8 cellular contexts compared by ENCODE assay signal in genomic region chr1:153545067-153546055, GRCh38.
DNase-seq lines count a peak whose midpoint lies in the region; ATAC-seq lines count a peak whose summit lies in the region.

Gene S100A4 (minus strand): TSS chr1:153545806. CDS start chr1:153544794, 1,012 bp downstream.

- peak; percentile 98 for DNase-seq in DMS153 treated with DMSO at 0.1 percent for 48 hours (lab: John Stamatoyannopoulos, UW; ENCODE audit: unreplicated experiment)
- peak; percentile 86 for DNase-seq in NCI-H345 treated with DMSO at 0.1 percent for 48 hours (lab: John Stamatoyannopoulos, UW; ENCODE audit: unreplicated experiment)
- peak; percentile 58 to 76 (median 66) for DNase-seq in activated CD4-positive, CD25-positive, alpha-beta regulatory T cell (lab: John Stamatoyannopoulos, UW)
- DNase-seq in central memory CD4-positive, alpha-beta T cell, result peak; percentile 87
- peak; percentile 78 for DNase-seq in kidney glomerular epithelial cell (lab: John Stamatoyannopoulos, UW)
- peak; percentile 90 to 94 for DNase-seq in stimulated activated CD4-positive, alpha-beta T cell treated with anti-CD3 and anti-CD28 coated beads, Interleukin-15, amount 100 ng/mL, for 48 hours (ENCODE audit: low read depth in 2 of 2)

- ATAC-seq in HG02852 (IDR thresholded peaks at IDR 0.05; ENCODE audit: unreplicated experiment) (peak; percentile 65), GM19452 (IDR thresholded peaks at IDR 0.05; ENCODE audit: unreplicated experiment) (no peak)
